In genomic region chr11:64971421-64972233, GRCh38 we compare ENCODE assay signal across 8 cellular contexts.
DNase-seq lines count a peak whose midpoint lies in the region; ATAC-seq and TF ChIP-seq lines count a peak whose summit lies in the region.

Gene MAJIN (minus strand): TSS chr11:64972108. CDS start chr11:64959405, 12,703 bp downstream.

- no peaks in the 10 kb centered on the region for H3K4me1 ChIP-seq in muscle layer of colon (ENCODE audit: insufficient read depth, low read length)

- TF ChIP-seq CTCF in epithelial cell of esophagus (IDR thresholded peaks at IDR 0.05; ENCODE audit: insufficient read depth, low read depth, low read length, missing control alignments), result no peak

- no peaks in the 10 kb centered on the region for H3K27me3 ChIP-seq in muscle layer of colon (ENCODE audit: control insufficient read depth in 1 of 2, insufficient read depth in 2 of 2, low read length in 2 of 2)

- H3K9ac ChIP-seq in muscle layer of colon (ENCODE audit: low read length), result no peak within 1 kb of the TSS

- H3K4me3 ChIP-seq in epithelial cell of esophagus (ENCODE audit: low read length), result peak within 1 kb of the TSS; percentile 24
- peak within 1 kb of the TSS; percentile 36 to 58 for H3K4me3 ChIP-seq in muscle layer of colon (ENCODE audit: low read depth in 1 of 2, low read length in 2 of 2)

- no peak within 1 kb of the TSS for H3K27ac ChIP-seq in muscle layer of colon (ENCODE audit: low read depth, low read length)

- H3K36me3 ChIP-seq in muscle layer of colon (ENCODE audit: insufficient read depth, low read length), result no peaks in the 10 kb centered on the region

- no peaks in the 10 kb centered on the region for H3K9me3 ChIP-seq in muscle layer of colon (ENCODE audit: low read length)

- DNase-seq in HK-2 (ENCODE audit: unreplicated experiment), result peak; percentile 93
- DNase-seq in activated T-cell treated with anti-CD3 and anti-CD28 coated beads for 1 hour (ENCODE audit: low read depth), result peak; percentile 93
- DNase-seq in epithelial cell of esophagus (ENCODE audit: low read depth), result peak; percentile 62
- peak; percentile 82 to 86 for DNase-seq in stimulated activated CD8-positive, alpha-beta memory T cell treated with anti-CD3 and anti-CD28 coated beads, Interleukin-2, amount 100 ng/mL, for 48 hours (ENCODE audit: low read depth in 2 of 2)
- DNase-seq in NCI-H345 treated with DMSO at 0.1 percent for 48 hours (lab: John Stamatoyannopoulos, UW; ENCODE audit: unreplicated experiment), result no peak
- no peak for DNase-seq in SW480 (ENCODE audit: low spot score)

- no peak for ATAC-seq in GM19395 (IDR thresholded peaks at IDR 0.05; ENCODE audit: unreplicated experiment)

Comparison
In these comparisons a context has a peak if more than half of its experiments do, and no peak if none do; other contexts are left out.
1. DNase-seq: peak in HK-2 (single experiment), activated T-cell treated with anti-CD3 and anti-CD28 coated beads for 1 hour (single experiment), epithelial cell of esophagus (single experiment) and stimulated activated CD8-positive, alpha-beta memory T cell treated with anti-CD3 and anti-CD28 coated beads, Interleukin-2, amount 100 ng/mL, for 48 hours (2 of 2); none in NCI-H345 treated with DMSO at 0.1 percent for 48 hours (single experiment) and SW480 (single experiment).